Comparison of ENCODE assay signal across 30 cellular contexts in the genomic region with DNA sequence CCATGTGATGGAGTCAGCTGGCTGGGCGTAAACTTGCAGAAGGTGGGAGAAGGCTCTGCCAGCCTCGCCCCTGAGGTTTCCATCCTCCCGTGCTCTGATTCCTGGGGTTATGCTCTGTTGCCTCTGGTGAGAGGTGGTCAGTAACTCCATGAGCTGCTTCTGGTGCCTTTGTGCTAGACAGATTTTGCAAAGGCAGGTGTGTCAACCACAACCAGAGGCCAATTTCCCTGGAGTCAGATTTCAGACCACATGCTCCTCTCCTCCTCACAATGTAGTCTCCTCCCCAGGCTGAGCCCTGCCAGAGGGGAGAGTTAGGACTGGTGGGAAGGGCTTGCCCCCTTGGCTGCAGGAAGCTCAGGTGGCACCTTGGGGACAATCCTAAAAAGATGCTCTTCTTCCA. TPM values are rescaled to one million over a fixed set of nuclear protein-coding genes. Genes with fewer than 3 reads are reported as not detected.
DNase-seq lines count a peak whose midpoint lies in the region; TF ChIP-seq lines count a peak whose summit lies in the region.
"Had no signal": no experiment of that assay in that cellular context is flagged by ENCODE, and none has a peak within 500 bp of the region (broad histone marks: within the 10 kb centered on the region; RNA-seq: fewer than 3 reads in every experiment).

No MANE protein-coding gene starts in this region.

- no peaks in the 10 kb centered on the region for H3K4me1 ChIP-seq in Caco-2
- H3K4me1 ChIP-seq in spleen, result no peaks in the 10 kb centered on the region
- no peaks in the 10 kb centered on the region for H3K4me1 ChIP-seq in suprapubic skin
- H3K4me1 ChIP-seq: gastrocnemius medialis, pancreas, tibial artery had no signal

- no TSS peak for BruUV-seq in Caco-2 (replicated peaks; lab: Mats Ljungman, UMichigan)

- TF ChIP-seq EP300 in suprapubic skin (IDR thresholded peaks at IDR 0.05), result no peak

- no peaks in the 10 kb centered on the region for H3K9me3 Mint-ChIP-seq in Caco-2 (ENCODE audit: unreplicated experiment)

- CTCF ChIA-PET in Caco-2 (lab: Charles Lee), result no interaction called here

- TF ChIP-seq CTCF in Caco-2 (IDR thresholded peaks at IDR 0.05; ENCODE audit: insufficient read depth in 1 of 2, low read depth in 1 of 2, low read length in 1 of 2, severe bottlenecking in 1 of 2, unreplicated experiment in 1 of 2) (no peak), spleen (IDR thresholded peaks at IDR 0.05 in 8 of 11, conservative IDR thresholded peaks at IDR 0.05 in 3 of 11) (no peak), suprapubic skin (IDR thresholded peaks at IDR 0.05) (no peak)

- H3K36me3 ChIP-seq in Caco-2 (ENCODE audit: control insufficient read depth, insufficient read depth, low read length) (no peaks in the 10 kb centered on the region), spleen (peaks cover 0 to 22% (median 0%) of the 10 kb centered on the region in 6 donors), suprapubic skin (peaks cover 20% of the 10 kb centered on the region)
- H3K36me3 ChIP-seq: gastrocnemius medialis, pancreas had no signal

- H3K27ac ChIP-seq in spleen, result no peak overlapping the region
- no peak overlapping the region for H3K27ac ChIP-seq in suprapubic skin
- H3K27ac ChIP-seq: dorsolateral prefrontal cortex, gastrocnemius medialis, hepatocyte, pancreas, tibial artery had no signal

- no peak overlapping the region for H3K4me3 Mint-ChIP-seq in Caco-2 (ENCODE audit: unreplicated experiment)
- H3K4me3 Mint-ChIP-seq: activated T-cell treated with anti-CD3 and anti-CD28 coated beads, Interleukin-2, amount 50 U/mL, for 24 hours; CD4-positive, alpha-beta memory T cell; neural crest cell; stimulated activated naive CD8-positive, alpha-beta T cell treated with anti-CD3 and anti-CD28 coated beads, Interleukin-15, amount 100 ng/mL, for 72 hours had no signal

- no peaks in the 10 kb centered on the region for H3K9me3 ChIP-seq in Caco-2
- H3K9me3 ChIP-seq in spleen, result peaks cover 0 to 10% (median 0%) of the 10 kb centered on the region in 8 donors
- no peaks in the 10 kb centered on the region for H3K9me3 ChIP-seq in suprapubic skin
- H3K9me3 ChIP-seq: gastrocnemius medialis, pancreas, SK-N-SH, tibial artery had no signal

- TF ChIP-seq POLR2A in spleen (IDR thresholded peaks at IDR 0.05) (no peak), suprapubic skin (IDR thresholded peaks at IDR 0.05) (no peak)

- POLR2A ChIA-PET in Caco-2 (lab: Charles Lee), result no interaction called here

- H3K36me3 Mint-ChIP-seq in Caco-2 (ENCODE audit: insufficient read depth, unreplicated experiment), result no peaks in the 10 kb centered on the region

- no peak overlapping the region for H3K27ac Mint-ChIP-seq in Caco-2 (ENCODE audit: unreplicated experiment)
- H3K27ac Mint-ChIP-seq: activated T-cell treated with anti-CD3 and anti-CD28 coated beads, Interleukin-2, amount 50 U/mL, for 24 hours; CD4-positive, alpha-beta memory T cell; stimulated activated naive CD8-positive, alpha-beta T cell treated with anti-CD3 and anti-CD28 coated beads, Interleukin-15, amount 100 ng/mL, for 72 hours had no signal

- WGBS in spleen, 5 donors, result 90 to 96% (median 93%) methylated on average over 3 of the region's 3 CpGs
- 88% methylated on average over 3 of the region's 3 CpGs for WGBS in suprapubic skin

- H3K27me3 ChIP-seq in Caco-2 (replicated peaks; ENCODE audit: control insufficient read depth, insufficient read depth, low read length) (no peaks in the 10 kb centered on the region), spleen (replicated peaks in 1 of 7) (no peaks in the 10 kb centered on the region), suprapubic skin (no peaks in the 10 kb centered on the region)
- H3K27me3 ChIP-seq: dorsolateral prefrontal cortex, gastrocnemius medialis, hepatocyte, pancreas, tibial artery had no signal

- DNase-seq in DMS79 treated with DMSO at 0.1 percent for 48 hours (lab: John Stamatoyannopoulos, UW) (peak; percentile 31), NCI-H187 (lab: John Stamatoyannopoulos, UW) (peak; percentile 56 to 70), NCI-H2196 (lab: John Stamatoyannopoulos, UW; ENCODE audit: unreplicated experiment) (peak; percentile 39), SHP77 (lab: John Stamatoyannopoulos, UW) (peak; percentile 32 to 54), Caco-2 (no peak), spleen (no peak), C1 segment of cervical spinal cord (lab: John Stamatoyannopoulos, UW) (no peak), suprapubic skin (ENCODE audit: low spot score in 2 of 2) (no peak)
- DNase-seq: activated CD4-positive, alpha-beta T cell treated with anti-CD3 and anti-CD28 coated beads for 4 hours; activated T-cell treated with anti-CD3 and anti-CD28 coated beads, Interleukin-2, amount 50 U/mL, for 24 hours; CD4-positive, alpha-beta memory T cell; cerebellar nuclear complex; DMS53; dorsolateral prefrontal cortex; gastrocnemius medialis; GF-D8; left cardiac atrium; mammary epithelial cell; NCI-H1048; pancreas; RPMI8226; SK-N-SH; small intestine; stimulated activated CD4-positive, alpha-beta T cell treated with anti-CD3 and anti-CD28 coated beads, Interleukin-1b, Interleukin-23, amount 100 ng/mL, for 48 hours; stimulated activated CD8-positive, alpha-beta memory T cell treated with anti-CD3 and anti-CD28 coated beads, Interleukin-4, amount 100 ng/mL, for 48 hours; stimulated activated naive CD8-positive, alpha-beta T cell treated with anti-CD3 and anti-CD28 coated beads, Interleukin-15, amount 100 ng/mL, for 72 hours; T-helper 2 cell; tibial artery had no signal

- no peaks in the 10 kb centered on the region for H3K4me1 Mint-ChIP-seq in Caco-2 (ENCODE audit: low read depth, unreplicated experiment)
- H3K4me1 Mint-ChIP-seq: CD4-positive, alpha-beta memory T cell; neural crest cell; stimulated activated naive CD8-positive, alpha-beta T cell treated with anti-CD3 and anti-CD28 coated beads, Interleukin-15, amount 100 ng/mL, for 72 hours had no signal

- intact Hi-C loops in Caco-2 (cut with micrococcal nuclease; ENCODE audit: unreplicated experiment), result no loop called here
- intact Hi-C loops in spleen (cut with DNase I; ENCODE audit: low total_unique reads), result no loop called here

- no peaks in the 10 kb centered on the region for H3K27me3 Mint-ChIP-seq in Caco-2 (ENCODE audit: insufficient read depth, unreplicated experiment)
- H3K27me3 Mint-ChIP-seq: activated T-cell treated with anti-CD3 and anti-CD28 coated beads, Interleukin-2, amount 50 U/mL, for 24 hours; CD4-positive, alpha-beta memory T cell; stimulated activated naive CD8-positive, alpha-beta T cell treated with anti-CD3 and anti-CD28 coated beads, Interleukin-15, amount 100 ng/mL, for 72 hours had no signal

- no peak overlapping the region for H3K4me3 ChIP-seq in Caco-2 (ENCODE audit: low read depth, low read length)
- H3K4me3 ChIP-seq in spleen, result no peak overlapping the region
- H3K4me3 ChIP-seq in suprapubic skin, result no peak overlapping the region
- H3K4me3 ChIP-seq: dorsolateral prefrontal cortex, gastrocnemius medialis, hepatocyte, pancreas, tibial artery had no signal

RNA-seq across cellular contexts. Expression of a gene that starts 38.8 kb away (rescaled TPM):
- total RNA-seq in Caco-2 (2022) (32.3 and 36.7 TPM in 2 replicates), spleen (10 to 100 TPM; 26.3 to 44.8 (median 37.0) TPM), suprapubic skin (10 to 100 TPM; 36.4 to 67.3 (median 42.4) TPM)
- polyA plus RNA-seq in spleen, result 10 to 100 TPM in 2 of 3 donors, 1 to 10 TPM in 1; 7.1 to 16.5 (median 12.9) TPM

RNA-seq across cellular contexts. Expression of a gene that starts 41.2 kb away (rescaled TPM):
- total RNA-seq in Caco-2 (2022) (19.4 and 22.0 TPM in 2 replicates), spleen (1 to 10 TPM; 4.6 to 9.3 (median 7.1) TPM), suprapubic skin (10 to 100 TPM; 62.7 to 86.8 (median 74.8) TPM)
- polyA plus RNA-seq in spleen, result 1 to 10 TPM; 2.5 to 5.1 (median 4.4) TPM

RNA-seq across cellular contexts. Expression of a gene that starts 41.6 kb away (rescaled TPM):
- total RNA-seq in Caco-2 (2022), result 93.8 and 105 TPM in 2 replicates
- total RNA-seq in spleen, result 10 to 100 TPM; 53.1 to 77.8 (median 57.6) TPM
- 10 to 100 TPM; 42.4 to 63.3 (median 49.8) TPM for polyA plus RNA-seq in spleen
- total RNA-seq in suprapubic skin, result 10 to 100 TPM; 48.8 to 90.8 (median 56.4) TPM

Comparison
In these comparisons a context has a peak if more than half of its experiments do, and no peak if none do; other contexts are left out.
1. DNase-seq: peak in DMS79 treated with DMSO at 0.1 percent for 48 hours (single experiment), NCI-H187 (2 of 2), NCI-H2196 (single experiment) and SHP77 (2 of 2); none in Caco-2 (0 of 2), spleen (single experiment), C1 segment of cervical spinal cord (0 of 14) and suprapubic skin (0 of 2).